Comparison of ENCODE assay signal across 19 cellular contexts in genomic region chr22:40507491-40507890, GRCh38.
"Had no signal": no experiment of that assay in that cellular context is flagged by ENCODE, and none has a peak within 500 bp of the region (broad histone marks: within the 10 kb centered on the region; RNA-seq: fewer than 3 reads in every experiment).

No MANE protein-coding gene starts in this region.

- H3K27ac ChIP-seq: epithelial cell of prostate had no signal

- H3K4me3 Mint-ChIP-seq: activated naive CD8-positive, alpha-beta T cell treated with anti-CD3 and anti-CD28 coated beads for 36 hours; activated T-helper 1 cell treated with anti-CD3 and anti-CD28 coated beads, Interleukin-12 subunit alpha, Interleukin-12 subunit beta, Interleukin-2, Interleukin-4 antibody, amounts not matched to agents 30 ng/mL and 10 ng/mL and 1 ng/mL, durations not matched to agents 14 hours and 24 hours and 36 hours; T-cell had no signal

- H3K4me2 ChIP-seq: smooth muscle cell had no signal

- H3K4me3 ChIP-seq: gastrocnemius medialis, right lobe of liver, smooth muscle cell had no signal

- H3K27ac Mint-ChIP-seq: activated naive CD8-positive, alpha-beta T cell treated with anti-CD3 and anti-CD28 coated beads for 36 hours; activated T-helper 1 cell treated with anti-CD3 and anti-CD28 coated beads, Interleukin-12 subunit alpha, Interleukin-12 subunit beta, Interleukin-2, Interleukin-4 antibody, amounts not matched to agents 30 ng/mL and 10 ng/mL and 1 ng/mL, durations not matched to agents 14 hours and 24 hours and 36 hours; T-cell had no signal

- H3K36me3 ChIP-seq: gastrocnemius medialis, right lobe of liver had no signal

- DNase-seq: activated CD4-positive, alpha-beta T cell treated with anti-CD3 and anti-CD28 coated beads, Interleukin-2, amount 50 U/mL, for 1 hour; activated naive CD8-positive, alpha-beta T cell treated with anti-CD3 and anti-CD28 coated beads for 36 hours; amygdala; brain microvascular endothelial cell; effector CD8-positive, alpha-beta T cell; gastrocnemius medialis; islet precursor cell; left ventricle myocardium superior; mesenchymal stem cell; right lobe of liver; stimulated activated CD4-positive, alpha-beta T cell treated with anti-CD3 and anti-CD28 coated beads, Interleukin-4, amount 100 ng/mL, for 4 hours; stimulated activated CD8-positive, alpha-beta memory T cell treated with anti-CD3 and anti-CD28 coated beads, Interleukin-4, amount 100 ng/mL, for 48 hours; stimulated activated naive CD8-positive, alpha-beta T cell treated with anti-CD3 and anti-CD28 coated beads, Interleukin-15, Interleukin-2, amounts not matched to agents 100 U/mL and 50 U/mL, for 24 hours; T-cell; T1000 had no signal

- H3K9me3 ChIP-seq: gastrocnemius medialis, right lobe of liver had no signal

- H3K9me3 Mint-ChIP-seq: activated naive CD8-positive, alpha-beta T cell treated with anti-CD3 and anti-CD28 coated beads for 36 hours; activated T-helper 1 cell treated with anti-CD3 and anti-CD28 coated beads, Interleukin-12 subunit alpha, Interleukin-12 subunit beta, Interleukin-2, Interleukin-4 antibody, amounts not matched to agents 30 ng/mL and 10 ng/mL and 1 ng/mL, durations not matched to agents 14 hours and 24 hours and 36 hours; T-cell had no signal

- ATAC-seq: activated CD4-positive, CD25-positive, alpha-beta regulatory T cell treated with anti-CD3 and anti-CD28 coated beads, Interleukin-2, amount 50 U/mL, for 24 hours; gastrocnemius medialis; left ventricle myocardium superior; right lobe of liver; stimulated activated naive CD8-positive, alpha-beta T cell treated with anti-CD3 and anti-CD28 coated beads, Interleukin-15, Interleukin-2, amounts not matched to agents 100 U/mL and 50 U/mL, for 24 hours; T-cell had no signal

- H3K27me3 ChIP-seq: brain microvascular endothelial cell, gastrocnemius medialis, right lobe of liver had no signal

- H3K27me3 Mint-ChIP-seq: activated naive CD8-positive, alpha-beta T cell treated with anti-CD3 and anti-CD28 coated beads for 36 hours; T-cell had no signal
